ENCODE assay signal across 12 cellular contexts in genomic region chr14:49583629-49584028, GRCh38. TPM values are rescaled to one million over a fixed set of nuclear protein-coding genes. Genes with fewer than 3 reads are reported as not detected.
DNase-seq lines count a peak whose midpoint lies in the region; ATAC-seq, FAIRE-seq and TF ChIP-seq lines count a peak whose summit lies in the region.
"Had no signal": no experiment of that assay in that cellular context is flagged by ENCODE, and none has a peak within 500 bp of the region (broad histone marks: within the 10 kb centered on the region; RNA-seq: fewer than 3 reads in every experiment).

No MANE protein-coding gene starts in this region.

- H3K4ac ChIP-seq in IMR-90 (ENCODE audit: low read depth, low read length), result no peak overlapping the region

- H3K79me1 ChIP-seq in IMR-90 (ENCODE audit: low read depth in 1 of 2, low read length in 2 of 2), result peaks cover 25 to 68% of the 10 kb centered on the region in 2 experiments

- no peak overlapping the region for H2BK120ac ChIP-seq in IMR-90 (ENCODE audit: low read depth, low read length)

- H3K27ac Mint-ChIP-seq in Calu3 (ENCODE audit: unreplicated experiment), result no peak overlapping the region
- H3K27ac Mint-ChIP-seq in naive thymus-derived CD8-positive, alpha-beta T cell, result peak overlapping the region; percentile 5 to 100 (median 97)

- ATAC-seq in IMR-90 (ENCODE audit: low read depth), result no peak
- no peak for ATAC-seq in K562
- ATAC-seq in naive thymus-derived CD8-positive, alpha-beta T cell, result no peak
- no peak for ATAC-seq in HG03565 (IDR thresholded peaks at IDR 0.05; ENCODE audit: unreplicated experiment)

- H3K27ac ChIP-seq in IMR-90 (ENCODE audit: insufficient read depth, low read length) (peak overlapping the region; percentile 31; the same call in 1 of the 2 replicates), K562 (ENCODE audit: extremely low read depth, low read depth, low read length) (peak overlapping the region; percentile 65; the same call in 1 of the 3 replicates)
- H3K27ac ChIP-seq: SJSA1 had no signal

- TF ChIP-seq EP300 in K562 (IDR thresholded peaks at IDR 0.05; ENCODE audit: low read length), result no peak

- BruUV-seq in Calu3 (replicated peaks; lab: Mats Ljungman, UMichigan) (no TSS peak), IMR-90 (replicated peaks; lab: Mats Ljungman, UMichigan) (no TSS peak), K562 (replicated peaks; lab: Mats Ljungman, UMichigan) (no TSS peak)

- H3K27me3 ChIP-seq in IMR-90 (ENCODE audit: control insufficient read depth, insufficient read depth, low read length) (no peaks in the 10 kb centered on the region), K562 (ENCODE audit: control insufficient read depth in 2 of 2, insufficient read depth in 2 of 2, low read length in 2 of 2) (no peaks in the 10 kb centered on the region)
- H3K27me3 ChIP-seq: SJSA1 had no signal

- H3K9me3 Mint-ChIP-seq in Calu3 (ENCODE audit: low read depth, unreplicated experiment), result no peaks in the 10 kb centered on the region
- peaks cover 0 to 6% (median 0%) of the 10 kb centered on the region in 9 donors for H3K9me3 Mint-ChIP-seq in naive thymus-derived CD8-positive, alpha-beta T cell

- in situ Hi-C loops in IMR-90 (cut with MboI; ENCODE audit: low sequenced_read_pairs), result no loop called here
- in situ Hi-C loops in K562 (cut with MboI), result no loop called here

- no peaks in the 10 kb centered on the region for H3K27me3 Mint-ChIP-seq in Calu3 (ENCODE audit: unreplicated experiment)
- peaks cover 0 to 9% (median 0%) of the 10 kb centered on the region in 5 donors for H3K27me3 Mint-ChIP-seq in naive thymus-derived CD8-positive, alpha-beta T cell

- DNase-seq in Calu3 (no peak), IMR-90 (peak; percentile 38), K562 (ENCODE audit: extremely low read depth in 1 of 4, low spot score in 3 of 4) (no peak), NCI-H2171 treated with DMSO at 0.1 percent for 48 hours (lab: John Stamatoyannopoulos, UW) (no peak), NCI-H2081 (lab: John Stamatoyannopoulos, UW) (no peak), SKM-1 (lab: John Stamatoyannopoulos, UW; ENCODE audit: unreplicated experiment) (no peak)
- no peak for DNase-seq in naive thymus-derived CD8-positive, alpha-beta T cell
- DNase-seq: activated effector memory CD4-positive, alpha-beta T cell treated with anti-CD3 and anti-CD28 coated beads, Interleukin-2, amount 50 U/mL, for 16 hours; GDM1; NCI-H187 had no signal

- peaks cover 67% of the 10 kb centered on the region for H3K79me2 ChIP-seq in K562 (ENCODE audit: control insufficient read depth, insufficient read depth, low read length)

- H4K91ac ChIP-seq in IMR-90 (ENCODE audit: insufficient read depth, low read depth, low read length), result no peak overlapping the region

- peaks cover 33% of the 10 kb centered on the region for H3K4me1 Mint-ChIP-seq in Calu3 (ENCODE audit: low read depth, unreplicated experiment)
- H3K4me1 Mint-ChIP-seq in naive thymus-derived CD8-positive, alpha-beta T cell, result peaks cover 29 to 73% (median 68%) of the 10 kb centered on the region in 4 donors

- H2AFZ ChIP-seq in IMR-90 (replicated peaks; ENCODE audit: low read length, poor library complexity), result no peak overlapping the region
- H2AFZ ChIP-seq in K562 (ENCODE audit: low read depth, low read length), result no peak overlapping the region

- H4K8ac ChIP-seq in IMR-90 (ENCODE audit: low read depth in 2 of 2, low read length in 2 of 2), result no peak overlapping the region

- TF ChIP-seq POLR2A in IMR-90 (IDR thresholded peaks at IDR 0.05; ENCODE audit: low read depth, low read length), result no peak
- no peak for TF ChIP-seq POLR2A in K562 (conservative IDR thresholded peaks at IDR 0.05)

- H4K20me1 ChIP-seq in IMR-90 (ENCODE audit: insufficient read depth, low read length), result peaks cover 64% of the 10 kb centered on the region
- H4K20me1 ChIP-seq in K562 (replicated peaks; ENCODE audit: control insufficient read depth, insufficient read depth, low read length), result peaks cover 30% of the 10 kb centered on the region

- CTCF ChIA-PET in Calu3 (lab: Charles Lee), result no interaction called here
- CTCF ChIA-PET in IMR-90 (lab: Yijun Ruan, JAX), result no interaction called here
- CTCF ChIA-PET in K562 (lab: Yijun Ruan, JAX; ENCODE audit: low intra/inter-chr PET ratio), result no interaction called here

- peak overlapping the region; percentile 2; the same call in 1 of the 2 replicates for H3K4me3 ChIP-seq in IMR-90 (ENCODE audit: insufficient read depth, low read depth, low read length)
- peak overlapping the region; percentile 82 for H3K4me3 ChIP-seq in K562
- H3K4me3 ChIP-seq: SJSA1 had no signal

- H3K14ac ChIP-seq in IMR-90 (replicated peaks; ENCODE audit: low read depth, low read length), result no peak overlapping the region

- H2BK5ac ChIP-seq in IMR-90 (ENCODE audit: low read depth, low read length, poor library complexity, severe bottlenecking), result no peak overlapping the region

- no peak for TF ChIP-seq CTCF in Calu3 (IDR thresholded peaks at IDR 0.05; ENCODE audit: unreplicated experiment)
- no peak for TF ChIP-seq CTCF in IMR-90 (conservative IDR thresholded peaks at IDR 0.05; ENCODE audit: low read depth, low read length)
- TF ChIP-seq CTCF in K562 (IDR thresholded peaks at IDR 0.05 in 2 of 3, conservative IDR thresholded peaks at IDR 0.05 in 1 of 3; ENCODE audit: insufficient read depth in 2 of 3, low read depth in 1 of 3, low read length in 3 of 3), result no peak

- peak overlapping the region; percentile 34 for H3K4me2 ChIP-seq in IMR-90 (ENCODE audit: low read depth, low read length)
- H3K4me2 ChIP-seq in K562 (ENCODE audit: insufficient read depth, low read length), result peak overlapping the region; percentile 94

- no peak overlapping the region for H3K56ac ChIP-seq in IMR-90 (ENCODE audit: extremely low read depth, insufficient read depth, low read length)

- intact Hi-C loops in Calu3 (cut with micrococcal nuclease; ENCODE audit: unreplicated experiment) (no loop called here), IMR-90 (cut with micrococcal nuclease) (no loop called here), K562 (cut with micrococcal nuclease) (no loop called here)

- H3K9me1 ChIP-seq in IMR-90 (ENCODE audit: insufficient read depth, low read length) (peaks cover 17% of the 10 kb centered on the region), K562 (ENCODE audit: control insufficient read depth, insufficient read depth, low read length) (peaks cover 3% of the 10 kb centered on the region)

- FAIRE-seq in K562 (lab: Jason Lieb, UNC), result no peak

- no peak overlapping the region for H2AK9ac ChIP-seq in IMR-90 (replicated peaks; ENCODE audit: low read depth, low read length, poor library complexity)

- H2BK15ac ChIP-seq in IMR-90 (ENCODE audit: low read depth, low read length), result no peak overlapping the region

- no peak overlapping the region for H4K5ac ChIP-seq in IMR-90 (ENCODE audit: low read depth, low read length)

- peak overlapping the region; percentile 91 for H3K4me3 Mint-ChIP-seq in Calu3 (ENCODE audit: low read depth, unreplicated experiment)
- peak overlapping the region; percentile 89 to 99 (median 94) for H3K4me3 Mint-ChIP-seq in naive thymus-derived CD8-positive, alpha-beta T cell

- dilution Hi-C loops in IMR-90 (cut with HindIII; ENCODE audit: low sequenced_read_pairs, unreplicated experiment), result no loop called here

- no peaks in the 10 kb centered on the region for H3K9me3 ChIP-seq in IMR-90 (ENCODE audit: control insufficient read depth, insufficient read depth, low read length)
- H3K9me3 ChIP-seq in K562 (replicated peaks; ENCODE audit: control insufficient read depth, insufficient read depth, low read depth, low read length), result no peaks in the 10 kb centered on the region
- H3K9me3 ChIP-seq: SJSA1 had no signal

- TF ChIP-seq RAD21 in IMR-90 (IDR thresholded peaks at IDR 0.05; ENCODE audit: low read length), result no peak
- no peak for TF ChIP-seq RAD21 in K562 (CRISPR knock-in tag; conservative IDR thresholded peaks at IDR 0.05 in 1 of 2, IDR thresholded peaks at IDR 0.05 in 1 of 2)

- no CpG with 5 or more reads among the region's 6 CpGs for WGBS in IMR-90 (ENCODE audit: extremely low coverage in 2 of 2, insufficient read length in 1 of 2), 2 experiments
- WGBS in K562 (ENCODE audit: insufficient coverage, low coverage, missing lambda C conversion rate), result 7% methylated on average over 6 of the region's 6 CpGs

- POLR2A ChIA-PET in IMR-90 (lab: Charles Lee; ENCODE audit: unreplicated experiment) (no interaction called here), K562 (lab: Yijun Ruan, JAX) (no interaction called here)
- POLR2A ChIA-PET in naive thymus-derived CD8-positive, alpha-beta T cell (lab: Charles Lee), result interaction anchor here (4.5 kb wide), 1 partner anchor 37 kb away, joined by 112 read pairs; the partner anchor contains the start of genes MGAT2 and RPL36AL

- H3K4me1 ChIP-seq in IMR-90 (ENCODE audit: control insufficient read depth, insufficient read depth, low read length), result peaks cover 6% of the 10 kb centered on the region
- peaks cover 8 to 12% of the 10 kb centered on the region in 2 experiments; a peak in 4 of 5 replicates for H3K4me1 ChIP-seq in K562 (replicated peaks in 1 of 2; ENCODE audit: control insufficient read depth in 2 of 2, insufficient read depth in 2 of 2, low read length in 2 of 2)

- H3K18ac ChIP-seq in IMR-90 (ENCODE audit: low read depth, low read length), result no peak overlapping the region

- peaks cover 70% of the 10 kb centered on the region for H3K36me3 Mint-ChIP-seq in Calu3 (ENCODE audit: insufficient read depth, unreplicated experiment)
- H3K36me3 Mint-ChIP-seq in naive thymus-derived CD8-positive, alpha-beta T cell, result peaks cover 5 to 56% (median 19%) of the 10 kb centered on the region in 3 donors

- H2BK20ac ChIP-seq in IMR-90 (ENCODE audit: low read depth, low read length), result no peak overlapping the region

- H3K23ac ChIP-seq in IMR-90 (ENCODE audit: low read depth, low read length), result no peak overlapping the region

- H2AK5ac ChIP-seq in IMR-90 (ENCODE audit: low read depth, low read length), result no peak overlapping the region

- H3K9ac ChIP-seq in IMR-90 (ENCODE audit: low read depth, low read length), result no peak overlapping the region
- peak overlapping the region; percentile 94 to 99 for H3K9ac ChIP-seq in K562 (ENCODE audit: insufficient read depth in 1 of 2, low read depth in 2 of 2, low read length in 2 of 2)

- H3K36me3 ChIP-seq in IMR-90 (ENCODE audit: control insufficient read depth, insufficient read depth, low read length) (peaks cover 17% of the 10 kb centered on the region), K562 (ENCODE audit: control insufficient read depth, insufficient read depth, low read length) (peaks cover 48% of the 10 kb centered on the region)

RNA-seq across cellular contexts. Expression of gene RPS29, which starts 2.6 kb away (rescaled TPM):
- 948 and 1,051 TPM in 2 replicates for total RNA-seq in Calu3 (2022)
- total RNA-seq in IMR-90 (2012; rRNA removed), result 318 and 794 TPM in 2 replicates
- 8,930 and 10,393 TPM in 2 replicates for polyA plus RNA-seq in IMR-90 (2012; rRNA removed)
- polyA plus RNA-seq in IMR-90 (2012; cell fraction: cytosol; rRNA removed), result 10.7 and 2,863 TPM in 2 replicates
- polyA plus RNA-seq in IMR-90 (2012; cell fraction: nucleus; rRNA removed; ENCODE audit: low replicate concordance), result 714 and 2,229 TPM in 2 replicates
- total RNA-seq in K562 (2011; cell fraction: chromatin; rRNA removed; ENCODE audit: low replicate concordance), result 195 and 300 TPM in 2 replicates
- total RNA-seq in K562 (2011; cell fraction: nucleolus; rRNA removed), result 873 and 1,048 TPM in 2 replicates
- total RNA-seq in K562 (2011; cell fraction: nucleoplasm; rRNA removed), result 995 and 2,020 TPM in 2 replicates
- 1,697 and 2,097 TPM in 2 replicates for total RNA-seq in K562 (2014; rRNA removed)
- 2,267 and 2,448 TPM in 2 replicates for total RNA-seq in K562 (2014; rRNA removed; fragmentation: Illumina TruSeq; extraction: Trizol)
- total RNA-seq in K562 (2015; rRNA removed; fragmentation: Illumina TruSeq; extraction: Trizol), result 1,631 and 1,703 TPM in 2 replicates
- 1,545 and 1,745 TPM in 2 replicates for total RNA-seq in K562 (2021)
- polyA plus RNA-seq in K562 (2011; rRNA removed), result 4,700 and 6,302 TPM in 2 replicates
- 14,332 and 23,945 TPM in 2 replicates for polyA plus RNA-seq in K562 (2011; cell fraction: cytosol; rRNA removed)
- 1,717 and 2,801 TPM in 2 replicates for polyA plus RNA-seq in K562 (2011; cell fraction: nucleus; rRNA removed)
- 3,166 and 9,985 TPM in 2 replicates for polyA plus RNA-seq in K562 (2012)
- polyA plus RNA-seq in K562 (2014; fragmentation: Illumina TruSeq; extraction: Trizol), result 2,124 and 2,563 TPM in 2 replicates
- polyA plus RNA-seq in K562 (2014; fragmentation: Nextera tagmentation; extraction: Ambion mirVana), result 1,000 to 10,000 TPM; 3,039 to 3,940 TPM
- polyA plus RNA-seq in K562 (2014; rRNA removed), result 5,012 and 5,352 TPM in 2 replicates
- polyA minus RNA-seq in K562 (2011; rRNA and poly(A)+ RNA removed), result 729 and 894 TPM in 2 replicates
- polyA minus RNA-seq in K562 (2011; cell fraction: cytosol; rRNA and poly(A)+ RNA removed), result 383 and 451 TPM in 2 replicates
- polyA minus RNA-seq in K562 (2011; cell fraction: nucleus; rRNA and poly(A)+ RNA removed), result 167 and 339 TPM in 2 replicates
- total RNA-seq in naive thymus-derived CD8-positive, alpha-beta T cell, result 1,000 to 10,000 TPM; 2,453 to 3,084 TPM
- polyA plus RNA-seq in naive thymus-derived CD8-positive, alpha-beta T cell, result over 10,000 TPM; 11,853 to 13,490 (median 12,998) TPM

RNA-seq across cellular contexts. Expression of gene LRR1, which starts 15.1 kb away (rescaled TPM):
- total RNA-seq in Calu3 (2022) (27.3 and 30.5 TPM in 2 replicates), IMR-90 (2012; rRNA removed) (20.8 and 28.3 TPM in 2 replicates), K562 (2014; rRNA removed) (34.0 and 34.8 TPM in 2 replicates), K562 (2014; rRNA removed; fragmentation: Illumina TruSeq; extraction: Trizol) (29.0 and 33.9 TPM in 2 replicates), K562 (2015; rRNA removed; fragmentation: Illumina TruSeq; extraction: Trizol) (33.6 and 36.4 TPM in 2 replicates), K562 (2021) (30.7 and 35.3 TPM in 2 replicates)
- polyA plus RNA-seq in IMR-90 (2012; rRNA removed) (11.6 and 13.1 TPM in 2 replicates), K562 (2011; rRNA removed) (25.1 and 31.8 TPM in 2 replicates), K562 (2014; fragmentation: Illumina TruSeq; extraction: Trizol) (26.5 and 31.8 TPM in 2 replicates), K562 (2014; fragmentation: Nextera tagmentation; extraction: Ambion mirVana) (10 to 100 TPM; 56.5 to 58.1 TPM), K562 (2014; rRNA removed) (29.3 and 34.7 TPM in 2 replicates)
- polyA plus RNA-seq in IMR-90 (2012; cell fraction: cytosol; rRNA removed), result 6.7 and 7.4 TPM in 2 replicates
- 2.3 and 4.7 TPM in 2 replicates for polyA plus RNA-seq in IMR-90 (2012; cell fraction: nucleus; rRNA removed; ENCODE audit: low replicate concordance)
- total RNA-seq in K562 (2011; cell fraction: chromatin; rRNA removed; ENCODE audit: low replicate concordance), result 19.6 and 52.5 TPM in 2 replicates
- total RNA-seq in K562 (2011; cell fraction: nucleolus; rRNA removed), result 11.5 and 18.7 TPM in 2 replicates
- 26.2 and 30.9 TPM in 2 replicates for total RNA-seq in K562 (2011; cell fraction: nucleoplasm; rRNA removed)
- polyA plus RNA-seq in K562 (2011; cell fraction: cytosol; rRNA removed), result 11.3 and 20.1 TPM in 2 replicates
- polyA plus RNA-seq in K562 (2011; cell fraction: nucleus; rRNA removed), result 9.1 and 11.2 TPM in 2 replicates
- 19.6 and 26.4 TPM in 2 replicates for polyA plus RNA-seq in K562 (2012)
- polyA minus RNA-seq in K562 (2011; rRNA and poly(A)+ RNA removed), result 21.7 and 23.9 TPM in 2 replicates
- 6.6 and 7.9 TPM in 2 replicates for polyA minus RNA-seq in K562 (2011; cell fraction: cytosol; rRNA and poly(A)+ RNA removed)
- 9.6 and 15.3 TPM in 2 replicates for polyA minus RNA-seq in K562 (2011; cell fraction: nucleus; rRNA and poly(A)+ RNA removed)
- 10 to 100 TPM; 12.1 to 12.9 TPM for total RNA-seq in naive thymus-derived CD8-positive, alpha-beta T cell
- 10 to 100 TPM in 1 of 3 donors, 1 to 10 TPM in 2; 8.5 to 10.4 (median 8.9) TPM for polyA plus RNA-seq in naive thymus-derived CD8-positive, alpha-beta T cell

RNA-seq across cellular contexts. Expression of gene RPL36AL, which starts 36.8 kb away (rescaled TPM):
- total RNA-seq in Calu3 (2022), result 159 and 161 TPM in 2 replicates
- total RNA-seq in IMR-90 (2012; rRNA removed), result 129 and 249 TPM in 2 replicates
- polyA plus RNA-seq in IMR-90 (2012; rRNA removed), result 313 and 346 TPM in 2 replicates
- 59.6 and 120 TPM in 2 replicates for polyA plus RNA-seq in IMR-90 (2012; cell fraction: cytosol; rRNA removed)
- 7.6 and 69.5 TPM in 2 replicates for polyA plus RNA-seq in IMR-90 (2012; cell fraction: nucleus; rRNA removed; ENCODE audit: low replicate concordance)
- 16.2 and 23.7 TPM in 2 replicates for total RNA-seq in K562 (2011; cell fraction: chromatin; rRNA removed; ENCODE audit: low replicate concordance)
- total RNA-seq in K562 (2011; cell fraction: nucleolus; rRNA removed), result 13.3 and 18.2 TPM in 2 replicates
- total RNA-seq in K562 (2011; cell fraction: nucleoplasm; rRNA removed), result 29.0 and 31.3 TPM in 2 replicates
- 270 and 365 TPM in 2 replicates for total RNA-seq in K562 (2014; rRNA removed)
- 358 and 392 TPM in 2 replicates for total RNA-seq in K562 (2014; rRNA removed; fragmentation: Illumina TruSeq; extraction: Trizol)
- 329 and 335 TPM in 2 replicates for total RNA-seq in K562 (2015; rRNA removed; fragmentation: Illumina TruSeq; extraction: Trizol)
- total RNA-seq in K562 (2021), result 139 and 146 TPM in 2 replicates
- polyA plus RNA-seq in K562 (2011; rRNA removed), result 131 and 189 TPM in 2 replicates
- 41.7 and 104 TPM in 2 replicates for polyA plus RNA-seq in K562 (2011; cell fraction: cytosol; rRNA removed)
- 25.6 and 49.4 TPM in 2 replicates for polyA plus RNA-seq in K562 (2011; cell fraction: nucleus; rRNA removed)
- polyA plus RNA-seq in K562 (2012), result 211 and 413 TPM in 2 replicates
- 360 and 378 TPM in 2 replicates for polyA plus RNA-seq in K562 (2014; fragmentation: Illumina TruSeq; extraction: Trizol)
- 100 to 1,000 TPM; 625 to 674 TPM for polyA plus RNA-seq in K562 (2014; fragmentation: Nextera tagmentation; extraction: Ambion mirVana)
- polyA plus RNA-seq in K562 (2014; rRNA removed), result 354 and 366 TPM in 2 replicates
- 220 and 225 TPM in 2 replicates for polyA minus RNA-seq in K562 (2011; rRNA and poly(A)+ RNA removed)
- polyA minus RNA-seq in K562 (2011; cell fraction: cytosol; rRNA and poly(A)+ RNA removed), result 38.2 and 45.7 TPM in 2 replicates
- 7.0 and 20.1 TPM in 2 replicates for polyA minus RNA-seq in K562 (2011; cell fraction: nucleus; rRNA and poly(A)+ RNA removed)
- 100 to 1,000 TPM; 259 to 268 TPM for total RNA-seq in naive thymus-derived CD8-positive, alpha-beta T cell
- 100 to 1,000 TPM; 489 to 628 (median 623) TPM for polyA plus RNA-seq in naive thymus-derived CD8-positive, alpha-beta T cell

RNA-seq across cellular contexts. Expression of gene MGAT2, which starts 37.0 kb away (rescaled TPM):
- total RNA-seq in Calu3 (2022), result 39.3 and 45.8 TPM in 2 replicates
- 67.6 and 73.6 TPM in 2 replicates for total RNA-seq in IMR-90 (2012; rRNA removed)
- 35.0 and 36.6 TPM in 2 replicates for polyA plus RNA-seq in IMR-90 (2012; rRNA removed)
- 33.2 and 53.2 TPM in 2 replicates for polyA plus RNA-seq in IMR-90 (2012; cell fraction: cytosol; rRNA removed)
- polyA plus RNA-seq in IMR-90 (2012; cell fraction: nucleus; rRNA removed; ENCODE audit: low replicate concordance), result 8.3 and 10.4 TPM in 2 replicates
- 18.8 and 20.9 TPM in 2 replicates for total RNA-seq in K562 (2011; cell fraction: chromatin; rRNA removed; ENCODE audit: low replicate concordance)
- total RNA-seq in K562 (2011; cell fraction: nucleolus; rRNA removed), result 27.7 and 29.3 TPM in 2 replicates
- 23.7 and 24.6 TPM in 2 replicates for total RNA-seq in K562 (2011; cell fraction: nucleoplasm; rRNA removed)
- total RNA-seq in K562 (2014; rRNA removed), result 29.7 and 30.2 TPM in 2 replicates
- total RNA-seq in K562 (2014; rRNA removed; fragmentation: Illumina TruSeq; extraction: Trizol), result 24.9 and 26.9 TPM in 2 replicates
- total RNA-seq in K562 (2015; rRNA removed; fragmentation: Illumina TruSeq; extraction: Trizol), result 30.7 and 31.0 TPM in 2 replicates
- total RNA-seq in K562 (2021), result 32.3 and 33.3 TPM in 2 replicates
- 14.0 and 19.2 TPM in 2 replicates for polyA plus RNA-seq in K562 (2011; rRNA removed)
- 12.4 and 16.7 TPM in 2 replicates for polyA plus RNA-seq in K562 (2011; cell fraction: cytosol; rRNA removed)
- polyA plus RNA-seq in K562 (2011; cell fraction: nucleus; rRNA removed), result 8.5 and 8.7 TPM in 2 replicates
- 11.9 and 21.0 TPM in 2 replicates for polyA plus RNA-seq in K562 (2012)
- 20.4 and 24.4 TPM in 2 replicates for polyA plus RNA-seq in K562 (2014; fragmentation: Illumina TruSeq; extraction: Trizol)
- under 1 TPM in 1 of 2 experiments, not detected in 1; 0.03 TPM for polyA plus RNA-seq in K562 (2014; fragmentation: Nextera tagmentation; extraction: Ambion mirVana)
- 18.8 and 20.9 TPM in 2 replicates for polyA plus RNA-seq in K562 (2014; rRNA removed)
- 23.8 and 24.6 TPM in 2 replicates for polyA minus RNA-seq in K562 (2011; rRNA and poly(A)+ RNA removed)
- polyA minus RNA-seq in K562 (2011; cell fraction: cytosol; rRNA and poly(A)+ RNA removed), result 12.2 and 13.4 TPM in 2 replicates
- 7.8 and 15.9 TPM in 2 replicates for polyA minus RNA-seq in K562 (2011; cell fraction: nucleus; rRNA and poly(A)+ RNA removed)
- 10 to 100 TPM; 24.9 to 26.9 TPM for total RNA-seq in naive thymus-derived CD8-positive, alpha-beta T cell
- 10 to 100 TPM; 15.8 to 25.9 (median 19.8) TPM for polyA plus RNA-seq in naive thymus-derived CD8-positive, alpha-beta T cell

RNA-seq across cellular contexts. Expression of gene DNAAF2, which starts 51.4 kb away (rescaled TPM):
- 11.3 and 13.2 TPM in 2 replicates for total RNA-seq in Calu3 (2022)
- total RNA-seq in IMR-90 (2012; rRNA removed), result 4.1 and 7.5 TPM in 2 replicates
- 4.7 and 4.9 TPM in 2 replicates for polyA plus RNA-seq in IMR-90 (2012; rRNA removed)
- polyA plus RNA-seq in IMR-90 (2012; cell fraction: cytosol; rRNA removed), result 5.0 and 5.1 TPM in 2 replicates
- polyA plus RNA-seq in IMR-90 (2012; cell fraction: nucleus; rRNA removed; ENCODE audit: low replicate concordance), result 2.1 and 3.5 TPM in 2 replicates
- total RNA-seq in K562 (2011; cell fraction: chromatin; rRNA removed; ENCODE audit: low replicate concordance), result 3.6 and 4.2 TPM in 2 replicates
- 4.7 and 5.5 TPM in 2 replicates for total RNA-seq in K562 (2011; cell fraction: nucleolus; rRNA removed)
- 3.3 and 3.6 TPM in 2 replicates for total RNA-seq in K562 (2011; cell fraction: nucleoplasm; rRNA removed)
- 14.6 and 14.7 TPM in 2 replicates for total RNA-seq in K562 (2014; rRNA removed)
- total RNA-seq in K562 (2014; rRNA removed; fragmentation: Illumina TruSeq; extraction: Trizol), result 11.1 and 12.5 TPM in 2 replicates
- 10.6 and 11.2 TPM in 2 replicates for total RNA-seq in K562 (2015; rRNA removed; fragmentation: Illumina TruSeq; extraction: Trizol)
- 11.0 and 11.7 TPM in 2 replicates for total RNA-seq in K562 (2021)
- polyA plus RNA-seq in K562 (2011; rRNA removed), result 7.8 and 10.3 TPM in 2 replicates
- polyA plus RNA-seq in K562 (2011; cell fraction: cytosol; rRNA removed), result 3.9 and 6.6 TPM in 2 replicates
- 2.7 and 3.3 TPM in 2 replicates for polyA plus RNA-seq in K562 (2011; cell fraction: nucleus; rRNA removed)
- 6.7 and 8.7 TPM in 2 replicates for polyA plus RNA-seq in K562 (2012)
- polyA plus RNA-seq in K562 (2014; fragmentation: Illumina TruSeq; extraction: Trizol), result 11.2 and 11.4 TPM in 2 replicates
- 1 to 10 TPM; 2.4 to 4.0 TPM for polyA plus RNA-seq in K562 (2014; fragmentation: Nextera tagmentation; extraction: Ambion mirVana)
- polyA plus RNA-seq in K562 (2014; rRNA removed), result 12.0 and 13.9 TPM in 2 replicates
- 4.6 and 5.2 TPM in 2 replicates for polyA minus RNA-seq in K562 (2011; rRNA and poly(A)+ RNA removed)
- 3.2 and 3.5 TPM in 2 replicates for polyA minus RNA-seq in K562 (2011; cell fraction: cytosol; rRNA and poly(A)+ RNA removed)
- polyA minus RNA-seq in K562 (2011; cell fraction: nucleus; rRNA and poly(A)+ RNA removed), result 2.8 and 3.4 TPM in 2 replicates
- total RNA-seq in naive thymus-derived CD8-positive, alpha-beta T cell, result 1 to 10 TPM; 6.9 TPM
- polyA plus RNA-seq in naive thymus-derived CD8-positive, alpha-beta T cell, result 10 to 100 TPM; 10.1 to 16.7 (median 12.3) TPM
